ENCODE assay signal across 8 cellular contexts in the genomic region with DNA sequence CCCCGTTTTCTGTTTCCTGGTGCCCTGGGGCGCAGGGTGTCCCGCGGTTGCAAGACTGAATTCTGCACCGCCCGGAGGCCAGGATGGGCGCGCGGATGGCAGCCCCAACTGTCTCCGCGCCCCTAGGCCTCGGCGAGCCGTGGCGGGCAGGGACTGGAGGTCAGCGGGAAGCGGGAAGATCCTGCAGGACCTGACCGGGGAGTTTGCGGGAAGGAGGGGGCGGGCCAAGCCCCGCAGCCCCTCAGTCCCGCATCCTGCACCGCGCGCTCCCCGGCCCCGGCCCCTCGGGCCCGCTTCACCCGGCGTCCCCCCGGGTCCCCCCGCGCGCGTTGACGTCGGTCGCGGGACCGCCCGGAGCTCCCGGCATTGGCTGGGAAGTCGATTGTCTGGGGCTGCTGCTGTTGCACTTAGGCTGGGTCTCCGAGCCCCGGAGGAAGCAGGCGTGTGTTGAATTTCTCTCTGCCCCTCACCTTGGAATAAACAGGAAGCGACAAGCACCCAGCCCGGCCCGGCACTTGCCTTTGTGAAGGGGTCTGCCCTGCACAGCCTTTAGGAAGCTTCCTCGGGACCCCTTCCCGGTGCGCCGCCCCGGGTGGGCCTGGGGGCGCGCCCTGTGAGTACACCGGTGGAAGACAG. TPM values are rescaled to one million over a fixed set of nuclear protein-coding genes. Genes with fewer than 3 reads are reported as not detected.
A peak's percentile ranks its signal among the peaks of the same experiment; 100 is the strongest.
DNase-seq lines count a peak whose midpoint lies in the region; ATAC-seq, FAIRE-seq and TF ChIP-seq lines count a peak whose summit lies in the region.

A gene (plus strand): TSS at position 385 of the 636 bp plus-strand sequence.

- RAD21 ChIA-PET in GM12878 (lab: Charles Lee; ENCODE audit: unreplicated experiment): interaction anchor here (0.7 to 1.3 kb wide), 2 partner anchors 40 to 411 kb away, joined by 3 to 4 read pairs; no protein-coding TSS in a partner anchor

- H3K9ac ChIP-seq in GM12878 (ENCODE audit: control insufficient read depth, insufficient read depth, low read length) (no peak within 1 kb of the TSS), skeletal muscle tissue (ENCODE audit: low read depth in 1 of 3, low read length in 3 of 3) (peak within 1 kb of the TSS; percentile 80 to 89 (median 81))

- peaks cover 12 to 25% of the 10 kb centered on the region in 2 experiments for H3K27me3 ChIP-seq in GM12878 (replicated peaks in 1 of 2; ENCODE audit: control insufficient read depth in 2 of 2, insufficient read depth in 2 of 2, low read length in 1 of 2)
- no peaks in the 10 kb centered on the region for H3K27me3 ChIP-seq in skeletal muscle tissue (ENCODE audit: control insufficient read depth in 3 of 3, insufficient read depth in 3 of 3, low read length in 3 of 3)

- in situ Hi-C loops in GM12878 (cut with MboI): no loop called here

- CTCF ChIA-PET in GM12878 (lab: Yijun Ruan, JAX): interaction anchor here (1.0 to 2.0 kb wide), 3 partner anchors 283 to 412 kb away, joined by 3 to 5 read pairs (median 3); no protein-coding TSS in a partner anchor

- 4% methylated on average over 43 of the region's 58 CpGs for WGBS in GM12878 (ENCODE audit: insufficient coverage, insufficient replicate concordance, low lambda C conversion rate, missing lambda C conversion rate)

- H3K79me2 ChIP-seq in GM12878 (ENCODE audit: control insufficient read depth, insufficient read depth, low read length): no peaks in the 10 kb centered on the region

- DNase-seq in DMS79 treated with DMSO at 0.1 percent for 48 hours (lab: John Stamatoyannopoulos, UW): peak; percentile 24
- DNase-seq in DMS79 (lab: John Stamatoyannopoulos, UW): no peak
- DNase-seq in SK-N-DZ (ENCODE audit: low spot score): peak; percentile 59
- no peak for DNase-seq in GM12878 (ENCODE audit: low read depth, low spot score)
- DNase-seq in iPS-NIHi11 (ENCODE audit: low spot score): peak; percentile 49
- DNase-seq in NCI-H526 treated with DMSO at 0.1 percent for 48 hours (lab: John Stamatoyannopoulos, UW): no peak

- H3K4me1 ChIP-seq in GM12878 (ENCODE audit: control insufficient read depth, insufficient read depth, low read length) (no peaks in the 10 kb centered on the region), skeletal muscle tissue (ENCODE audit: control insufficient read depth in 3 of 3, insufficient read depth in 3 of 3, low read length in 3 of 3) (peaks cover 48 to 60% (median 59%) of the 10 kb centered on the region in 3 donors)

- H3K36me3 ChIP-seq in GM12878 (ENCODE audit: control insufficient read depth in 2 of 2, insufficient read depth in 2 of 2, low read length in 1 of 2) (no peaks in the 10 kb centered on the region), skeletal muscle tissue (ENCODE audit: control insufficient read depth in 3 of 3, insufficient read depth in 3 of 3, low read length in 3 of 3) (no peaks in the 10 kb centered on the region)

- peak within 1 kb of the TSS; percentile 22; the same call in 1 of the 2 replicates for H3K4me3 ChIP-seq in GM12878
- H3K4me3 ChIP-seq in skeletal muscle tissue (ENCODE audit: low read length in 3 of 3): peak within 1 kb of the TSS; percentile 73 to 82 (median 82)

- ATAC-seq in GM12878 (no peak), HG03457 (IDR thresholded peaks at IDR 0.05; ENCODE audit: unreplicated experiment) (no peak)

- no peak for TF ChIP-seq CTCF in GM12878 (IDR thresholded peaks at IDR 0.05 in 2 of 3, conservative IDR thresholded peaks at IDR 0.05 in 1 of 3; ENCODE audit: control insufficient read depth in 2 of 3, extremely low read depth in 1 of 3, insufficient read depth in 1 of 3, low read depth in 3 of 3, low read length in 3 of 3)

- no peak for TF ChIP-seq RAD21 in GM12878 (IDR thresholded peaks at IDR 0.05; ENCODE audit: insufficient read depth, low read depth, low read length)

- no peaks in the 10 kb centered on the region for H4K20me1 ChIP-seq in GM12878 (ENCODE audit: control insufficient read depth, insufficient read depth)

- H3K27ac ChIP-seq in GM12878 (ENCODE audit: control insufficient read depth, insufficient read depth): no peak within 1 kb of the TSS
- H3K27ac ChIP-seq in skeletal muscle tissue (ENCODE audit: low read depth, low read length): peak within 1 kb of the TSS; percentile 72

- H3K9me3 ChIP-seq in GM12878 (replicated peaks; ENCODE audit: control insufficient read depth, insufficient read depth, low read length) (no peaks in the 10 kb centered on the region), skeletal muscle tissue (ENCODE audit: control insufficient read depth in 3 of 3, low read length in 3 of 3) (no peaks in the 10 kb centered on the region)

- intact Hi-C loops in GM12878 (cut with micrococcal nuclease; ENCODE audit: unreplicated experiment): loop anchor here (10.0 kb wide), 1 partner anchor 316 kb away; no protein-coding TSS in a partner anchor

- no peak for TF ChIP-seq EP300 in GM12878 (IDR thresholded peaks at IDR 0.05; ENCODE audit: borderline replicate concordance in 1 of 2, control insufficient read depth in 1 of 2, low read depth in 2 of 2, low read length in 2 of 2)

- BruUV-seq in GM12878 (replicated peaks; lab: Mats Ljungman, UMichigan): no TSS peak

- POLR2A ChIA-PET in GM12878 (lab: Charles Lee): no interaction called here

- no peak within 1 kb of the TSS for H2AFZ ChIP-seq in GM12878 (ENCODE audit: control insufficient read depth, low read depth, low read length)

- TF ChIP-seq POLR2A in GM12878 (IDR thresholded peaks at IDR 0.05; ENCODE audit: low read depth, low read length): no peak

- no peak for FAIRE-seq in GM12878 (lab: Jason Lieb, UNC)

- SMC1A ChIA-PET in GM12878 (lab: Charles Lee; ENCODE audit: uncharacterized antibody, unreplicated experiment): no interaction called here

- H3K4me2 ChIP-seq in GM12878 (ENCODE audit: control insufficient read depth, insufficient read depth): peak within 1 kb of the TSS; percentile 81

TF ChIP-seq in GM12878, 131 proteins besides CTCF, POLR2A, EP300 and RAD21 (continues in another document):
- TF ChIP-seq ZSCAN29 (IDR thresholded peaks at IDR 0.05): no peak
- TF ChIP-seq FOS (IDR thresholded peaks at IDR 0.05; ENCODE audit: borderline replicate concordance, extremely low read depth, insufficient read length): no peak
- no peak for TF ChIP-seq ZNF24 (IDR thresholded peaks at IDR 0.05)
- no peak for TF ChIP-seq CHD1 (IDR thresholded peaks at IDR 0.05; ENCODE audit: low read depth, low read length)
- TF ChIP-seq WRNIP1 (IDR thresholded peaks at IDR 0.05; ENCODE audit: borderline replicate concordance, low read depth, low read length): no peak
- TF ChIP-seq, protein P1, sequence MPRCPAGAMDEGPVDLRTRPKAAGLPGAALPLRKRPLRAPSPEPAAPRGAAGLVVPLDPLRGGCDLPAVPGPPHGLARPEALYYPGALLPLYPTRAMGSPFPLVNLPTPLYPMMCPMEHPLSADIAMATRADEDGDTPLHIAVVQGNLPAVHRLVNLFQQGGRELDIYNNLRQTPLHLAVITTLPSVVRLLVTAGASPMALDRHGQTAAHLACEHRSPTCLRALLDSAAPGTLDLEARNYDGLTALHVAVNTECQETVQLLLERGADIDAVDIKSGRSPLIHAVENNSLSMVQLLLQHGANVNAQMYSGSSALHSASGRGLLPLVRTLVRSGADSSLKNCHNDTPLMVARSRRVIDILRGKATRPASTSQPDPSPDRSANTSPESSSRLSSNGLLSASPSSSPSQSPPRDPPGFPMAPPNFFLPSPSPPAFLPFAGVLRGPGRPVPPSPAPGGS (IDR thresholded peaks at IDR 0.05; ENCODE audit: borderline replicate concordance, insufficient read depth, low read depth, low read length, poor library complexity, severe bottlenecking): no peak
- TF ChIP-seq SUZ12 (IDR thresholded peaks at IDR 0.05; ENCODE audit: unreplicated experiment): peak; percentile 97

RNA-seq across cellular contexts. Expression of the gene that starts here (rescaled TPM):
- 4.4 and 6.2 TPM in 2 replicates for polyA plus RNA-seq in SK-N-DZ (2014; cell fraction: cytosol; rRNA removed)
- 4.9 and 6.1 TPM in 2 replicates for polyA plus RNA-seq in SK-N-DZ (2014; cell fraction: nucleus; rRNA removed)
- 159 and 169 TPM in 2 replicates for total RNA-seq in GM12878 (2013; cell fraction: nucleolus; rRNA removed)
- 12.2 and 15.7 TPM in 2 replicates for total RNA-seq in GM12878 (2014; rRNA removed)
- total RNA-seq in GM12878 (2014; rRNA removed; fragmentation: Illumina TruSeq; extraction: Trizol): 9.9 and 11.7 TPM in 2 replicates
- 11.9 and 12.8 TPM in 2 replicates for total RNA-seq in GM12878 (2021)
- 12.0 TPM for polyA plus RNA-seq in GM12878 (2011; ENCODE audit: low read depth)
- polyA plus RNA-seq in GM12878 (2011; rRNA removed): 8.9 and 10.6 TPM in 2 replicates
- polyA plus RNA-seq in GM12878 (2011; cell fraction: cytosol; rRNA removed): 10.4 and 15.4 TPM in 2 replicates
- 13.5 and 15.0 TPM in 2 replicates for polyA plus RNA-seq in GM12878 (2011; cell fraction: nucleus; rRNA removed)
- polyA plus RNA-seq in GM12878 (2012): 29.7 and 31.1 TPM in 2 replicates
- 5.5 and 5.8 TPM in 2 replicates for polyA plus RNA-seq in GM12878 (2014; fragmentation: Illumina TruSeq; extraction: Trizol)
- 1 to 10 TPM; 2.7 to 4.0 TPM for polyA plus RNA-seq in GM12878 (2014; fragmentation: Nextera tagmentation; extraction: Ambion mirVana)
- polyA plus RNA-seq in GM12878 (2014; rRNA removed): 13.0 and 14.6 TPM in 2 replicates
- 10 to 100 TPM; 15.5 to 16.8 TPM for polyA plus RNA-seq in GM12878 (2016; fragmentation: Nextera tagmentation; extraction: Ambion mirVana)
- polyA minus RNA-seq in GM12878 (2011; rRNA and poly(A)+ RNA removed): 12.5 and 20.3 TPM in 2 replicates
- polyA minus RNA-seq in GM12878 (2011; cell fraction: cytosol; rRNA and poly(A)+ RNA removed): 5.4 and 6.7 TPM in 2 replicates
- polyA minus RNA-seq in GM12878 (2011; cell fraction: nucleus; rRNA and poly(A)+ RNA removed): 19.0 and 21.2 TPM in 2 replicates
- total RNA-seq in skeletal muscle tissue: 18.3 TPM

Comparison
In these comparisons a context has a peak if more than half of its experiments do, and no peak if none do; other contexts are left out.
1. DNase-seq: peak in DMS79 treated with DMSO at 0.1 percent for 48 hours (single experiment), SK-N-DZ (single experiment) and iPS-NIHi11 (single experiment); none in DMS79 (single experiment), GM12878 (single experiment) and NCI-H526 treated with DMSO at 0.1 percent for 48 hours (single experiment).